In the genomic region with DNA sequence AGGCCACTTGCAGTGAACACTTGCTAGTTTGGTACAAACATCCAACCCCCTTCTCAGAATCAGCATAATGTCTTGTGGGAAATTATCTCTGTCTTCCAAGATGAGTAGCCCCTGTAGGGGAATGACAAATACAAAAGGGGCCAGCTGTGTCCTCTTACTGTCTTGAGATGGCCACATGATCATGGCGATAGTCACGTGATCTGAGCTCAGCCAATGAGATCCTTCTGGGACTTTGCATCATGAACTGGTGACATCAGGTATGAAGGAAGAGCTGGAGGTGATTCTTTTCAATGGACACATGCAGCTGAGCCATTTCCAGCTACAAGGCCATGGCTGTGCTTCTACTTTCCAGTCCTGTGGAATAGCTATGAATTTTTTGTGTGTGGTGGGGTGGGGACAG, we compare ENCODE assay signal across 8 cellular contexts.
"Had no signal": no experiment of that assay in that cellular context is flagged by ENCODE, and none has a peak within 500 bp of the region (broad histone marks: within the 10 kb centered on the region; RNA-seq: fewer than 3 reads in every experiment).

No MANE protein-coding gene starts in this region.

- H3K9ac ChIP-seq: GM23248 had no signal

- H3K4me3 ChIP-seq: GM23248, HAP-1 had no signal

- H3K36me3 ChIP-seq: HAP-1 had no signal

- H3K9me3 ChIP-seq: HAP-1 had no signal

- DNase-seq: GM23248, GOT3, H7, HFFc6, IMR-90 had no signal

- H3K27ac ChIP-seq: GM23248, HL-60 had no signal

- H3K4me1 ChIP-seq: HAP-1 had no signal

- H2AFZ ChIP-seq: GM23248 had no signal

- ATAC-seq: HCT116 had no signal
